ENCODE assay signal across 19 cellular contexts in genomic region chr1:44112486-44112885, GRCh38. TPM values are rescaled to one million over a fixed set of nuclear protein-coding genes. Genes with fewer than 3 reads are reported as not detected.
A peak's percentile ranks its signal among the peaks of the same experiment; 100 is the strongest.
DNase-seq lines count a peak whose midpoint lies in the region; ATAC-seq and TF ChIP-seq lines count a peak whose summit lies in the region.
"Had no signal": no experiment of that assay in that cellular context is flagged by ENCODE, and none has a peak within 500 bp of the region (broad histone marks: within the 10 kb centered on the region; RNA-seq: fewer than 3 reads in every experiment).

No MANE protein-coding gene starts in this region.

- H3K27ac Mint-ChIP-seq in endothelial cell (ENCODE audit: unreplicated experiment), result no peak overlapping the region
- H3K27ac Mint-ChIP-seq: CD4-positive, alpha-beta memory T cell had no signal

- no peak overlapping the region for H3K4me3 Mint-ChIP-seq in endothelial cell (ENCODE audit: unreplicated experiment)
- H3K4me3 Mint-ChIP-seq: CD4-positive, alpha-beta memory T cell; H9 had no signal

- ATAC-seq in heart left ventricle, result no peak
- ATAC-seq: A549 had no signal

- no peak overlapping the region for H3K27ac ChIP-seq in right atrium auricular region
- no peak overlapping the region for H3K27ac ChIP-seq in heart left ventricle
- H3K27ac ChIP-seq: A549, Peyer's patch had no signal

- H3K36me3 Mint-ChIP-seq in endothelial cell (ENCODE audit: low read depth, unreplicated experiment), result no peaks in the 10 kb centered on the region
- H3K36me3 Mint-ChIP-seq: CD4-positive, alpha-beta memory T cell had no signal

- no peaks in the 10 kb centered on the region for H3K4me1 Mint-ChIP-seq in endothelial cell (ENCODE audit: unreplicated experiment)
- H3K4me1 Mint-ChIP-seq: CD4-positive, alpha-beta memory T cell had no signal

- TF ChIP-seq POLR2A in heart left ventricle (IDR thresholded peaks at IDR 0.05), result no peak

- peak; percentile 43 for DNase-seq in right atrium auricular region (ENCODE audit: low spot score)
- DNase-seq in heart left ventricle, result no peak
- DNase-seq in LHCN-M2 (ENCODE audit: low read depth), result peak; percentile 27
- DNase-seq in cardiac fibroblast (ENCODE audit: low read depth in 2 of 2), result peak; percentile 13 to 19
- DNase-seq in stromal cell of bone marrow (ENCODE audit: low read depth), result peak; percentile 16
- no peak for DNase-seq in endothelial cell (ENCODE audit: low spot score)
- DNase-seq in NCI-H345 treated with DMSO at 0.1 percent for 48 hours (lab: John Stamatoyannopoulos, UW; ENCODE audit: unreplicated experiment), result no peak
- DNase-seq in activated T-cell treated with anti-CD3 and anti-CD28 coated beads, Interleukin-2, amount 50 U/mL, for 48 hours, result no peak
- DNase-seq: BE2C; CD4-positive, alpha-beta memory T cell; DMS79; H9; NCI-H1105 treated with DMSO at 0.1 percent for 48 hours; NCI-H187; NCI-H82; Peyer's patch; SHP77 had no signal

- H3K9me3 ChIP-seq in right atrium auricular region (no peaks in the 10 kb centered on the region), heart left ventricle (no peaks in the 10 kb centered on the region)
- H3K9me3 ChIP-seq: A549, BE2C, Peyer's patch had no signal

- H3K27me3 Mint-ChIP-seq in endothelial cell (ENCODE audit: unreplicated experiment), result no peaks in the 10 kb centered on the region

- no peaks in the 10 kb centered on the region for H3K9me3 Mint-ChIP-seq in endothelial cell (ENCODE audit: unreplicated experiment)
- H3K9me3 Mint-ChIP-seq: CD4-positive, alpha-beta memory T cell; H9 had no signal

- H3K4me1 ChIP-seq in right atrium auricular region, result no peaks in the 10 kb centered on the region
- no peaks in the 10 kb centered on the region for H3K4me1 ChIP-seq in heart left ventricle
- H3K4me1 ChIP-seq: A549, BE2C, Peyer's patch had no signal

- H3K4me3 ChIP-seq in right atrium auricular region, result no peak overlapping the region
- H3K4me3 ChIP-seq in heart left ventricle, result no peak overlapping the region
- H3K4me3 ChIP-seq in cardiac fibroblast (replicated peaks in 1 of 2; ENCODE audit: low read depth in 2 of 2, low read length in 2 of 2), result no peak overlapping the region
- H3K4me3 ChIP-seq: A549, Peyer's patch had no signal

- no peaks in the 10 kb centered on the region for H3K27me3 ChIP-seq in right atrium auricular region
- peaks cover 0 to 5% (median 0%) of the 10 kb centered on the region in 9 donors for H3K27me3 ChIP-seq in heart left ventricle
- H3K27me3 ChIP-seq: BE2C, Peyer's patch had no signal

- TF ChIP-seq CTCF in right atrium auricular region (IDR thresholded peaks at IDR 0.05), result no peak
- TF ChIP-seq CTCF in heart left ventricle (IDR thresholded peaks at IDR 0.05), result no peak
- no peak for TF ChIP-seq CTCF in cardiac fibroblast (IDR thresholded peaks at IDR 0.05; ENCODE audit: low read depth, low read length)
- TF ChIP-seq CTCF in endothelial cell (IDR thresholded peaks at IDR 0.05; ENCODE audit: unreplicated experiment), result no peak

- WGBS in heart left ventricle, 4 donors, result 79 to 88% (median 85%) methylated on average over 3 of the region's 3 CpGs

- H3K36me3 ChIP-seq in right atrium auricular region (no peaks in the 10 kb centered on the region), heart left ventricle (no peaks in the 10 kb centered on the region)
- H3K36me3 ChIP-seq: BE2C, Peyer's patch had no signal

- intact Hi-C loops in heart left ventricle (cut with DNase I), result no loop called here

RNA-seq across cellular contexts. Expression of gene KLF17, which starts 6.1 kb away (rescaled TPM):
- total RNA-seq in right atrium auricular region (not detected), heart left ventricle (not detected), LHCN-M2 (2014; rRNA removed) (0.11 and 0.19 TPM in 2 replicates), endothelial cell (ENCODE audit: unreplicated experiment) (0.23 TPM)
- polyA plus RNA-seq in heart left ventricle, result not detected
- polyA plus RNA-seq in LHCN-M2 (2012), result 0.05 TPM
- total RNA-seq: CD4-positive, alpha-beta memory T cell; NCI-H460; Peyer's patch had no signal
- polyA plus RNA-seq: CD4-positive, alpha-beta memory T cell had no signal

RNA-seq across cellular contexts. Expression of gene KLF18, which starts 28.9 kb away (rescaled TPM):
- total RNA-seq in right atrium auricular region (not detected), heart left ventricle (not detected), LHCN-M2 (2014; rRNA removed) (not detected in 2 replicates), endothelial cell (ENCODE audit: unreplicated experiment) (not detected)
- not detected for polyA plus RNA-seq in heart left ventricle
- polyA plus RNA-seq in LHCN-M2 (2012), result not detected
- total RNA-seq: CD4-positive, alpha-beta memory T cell; NCI-H460; Peyer's patch had no signal
- polyA plus RNA-seq: A549; CD4-positive, alpha-beta memory T cell had no signal

Comparison
In these comparisons a context has a peak if more than half of its experiments do, and no peak if none do; other contexts are left out.
1. DNase-seq: peak in right atrium auricular region (single experiment), LHCN-M2 (single experiment), cardiac fibroblast (2 of 2) and stromal cell of bone marrow (single experiment); none in heart left ventricle (0 of 5), endothelial cell (single experiment), NCI-H345 treated with DMSO at 0.1 percent for 48 hours (single experiment) and activated T-cell treated with anti-CD3 and anti-CD28 coated beads, Interleukin-2, amount 50 U/mL, for 48 hours (0 of 2).